Comparison of ENCODE assay signal across 16 cellular contexts in the genomic region with DNA sequence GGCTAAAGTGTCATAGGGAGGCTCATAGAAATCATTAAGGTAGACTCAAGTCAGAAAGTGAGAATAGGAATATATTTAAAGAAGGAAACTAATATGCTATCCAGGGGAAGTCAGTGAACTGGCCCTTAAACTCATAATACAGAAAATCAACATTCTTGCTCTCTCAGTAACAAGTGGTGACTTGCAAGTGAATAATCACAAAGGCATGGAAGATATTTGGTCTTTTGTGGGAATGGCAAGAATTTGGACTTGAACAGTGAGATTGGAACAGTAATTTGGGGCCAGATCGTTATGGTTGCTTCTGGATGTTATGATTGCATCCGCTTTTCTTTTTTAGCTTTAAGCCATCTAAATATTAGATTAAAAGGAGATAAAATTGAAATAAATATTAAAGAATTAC.
DNase-seq lines count a peak whose midpoint lies in the region; ATAC-seq, FAIRE-seq and TF ChIP-seq lines count a peak whose summit lies in the region.
"Had no signal": no experiment of that assay in that cellular context is flagged by ENCODE, and none has a peak within 500 bp of the region (broad histone marks: within the 10 kb centered on the region; RNA-seq: fewer than 3 reads in every experiment).

No MANE protein-coding gene starts in this region.

- H3K79me1 ChIP-seq in IMR-90 (ENCODE audit: low read depth in 1 of 2, low read length in 2 of 2) (0 out of 4 replicates have a peak, but pooled peaks cover 0 to 3% of the 10 kb centered on the region in 2 experiments), mesenchymal stem cell (replicated peaks; ENCODE audit: low read length, poor library complexity, severe bottlenecking) (peaks cover 1% of the 10 kb centered on the region)

- H3K27ac Mint-ChIP-seq in activated CD4-positive, alpha-beta memory T cell treated with anti-CD3 and anti-CD28 coated beads for 36 hours = no peak overlapping the region
- H3K27ac Mint-ChIP-seq: WTC11 had no signal

- H3K9me1 ChIP-seq in IMR-90 (ENCODE audit: insufficient read depth, low read length) = peaks cover 8% of the 10 kb centered on the region; the same call in 1 of the 2 replicates

- peak overlapping the region; percentile 4 to 51; a peak in 1 of 4 replicates for H4K8ac ChIP-seq in IMR-90 (ENCODE audit: low read depth in 2 of 2, low read length in 2 of 2)
- H4K8ac ChIP-seq in mesenchymal stem cell (ENCODE audit: low read length) = no peak overlapping the region

- H3K36me3 ChIP-seq in IMR-90 (ENCODE audit: control insufficient read depth, insufficient read depth, low read length) = 0 out of 2 replicates have a peak, but pooled peaks cover 2% of the 10 kb centered on the region
- no peaks in the 10 kb centered on the region for H3K36me3 ChIP-seq in bronchial epithelial cell (ENCODE audit: control insufficient read depth, insufficient read depth, low read length)
- peaks cover 3 to 68% of the 10 kb centered on the region in 2 experiments for H3K36me3 ChIP-seq in mesenchymal stem cell (ENCODE audit: control insufficient read depth in 1 of 2, insufficient read depth in 2 of 2, low read depth in 1 of 2, low read length in 2 of 2)
- H3K36me3 ChIP-seq: adrenal gland, ovary had no signal

- peak; percentile 46 for DNase-seq in AG08396 (ENCODE audit: low spot score)
- DNase-seq in IMR-90 = peak; percentile 94
- peak; percentile 60 for DNase-seq in bronchial epithelial cell (ENCODE audit: low read depth)
- peak; percentile 11 for DNase-seq in mesenchymal stem cell
- no peak for DNase-seq in activated CD4-positive, alpha-beta memory T cell treated with anti-CD3 and anti-CD28 coated beads for 36 hours
- no peak for DNase-seq in cortex of kidney (lab: John Stamatoyannopoulos, UW)
- DNase-seq in hippocampal formation (lab: John Stamatoyannopoulos, UW) = no peak
- no peak for DNase-seq in activated CD4-positive, alpha-beta T cell treated with anti-CD3 and anti-CD28 coated beads for 4 hours
- DNase-seq: adrenal gland; effector CD8-positive, alpha-beta T cell; GF-D8; NCI-H2081 treated with DMSO at 0.1 percent for 48 hours; ovary; stimulated activated CD4-positive, alpha-beta T cell treated with anti-CD3 and anti-CD28 coated beads, Interleukin-1b, Interleukin-23, amount 100 ng/mL, for 48 hours had no signal

- H3K4me1 ChIP-seq in IMR-90 (ENCODE audit: control insufficient read depth, insufficient read depth, low read length) (peaks cover 4% of the 10 kb centered on the region; the same call in 1 of the 2 replicates), mesenchymal stem cell (ENCODE audit: control insufficient read depth, insufficient read depth, low read depth, low read length) (no peaks in the 10 kb centered on the region)
- H3K4me1 ChIP-seq: adrenal gland had no signal

- H4K91ac ChIP-seq in IMR-90 (ENCODE audit: insufficient read depth, low read depth, low read length) = no peak overlapping the region; the same call in 1 of the 2 replicates
- no peak overlapping the region for H4K91ac ChIP-seq in mesenchymal stem cell (ENCODE audit: low read length)

- H3K14ac ChIP-seq in IMR-90 (replicated peaks; ENCODE audit: low read depth, low read length) (no peak overlapping the region), mesenchymal stem cell (ENCODE audit: low read length in 2 of 2) (no peak overlapping the region)

- peak overlapping the region; percentile 74 for H2BK120ac ChIP-seq in IMR-90 (ENCODE audit: low read depth, low read length)
- H2BK120ac ChIP-seq in mesenchymal stem cell (ENCODE audit: low read depth, low read length) = no peak overlapping the region

- no peaks in the 10 kb centered on the region for H3K27me3 Mint-ChIP-seq in activated CD4-positive, alpha-beta memory T cell treated with anti-CD3 and anti-CD28 coated beads for 36 hours

- H3K4me3 Mint-ChIP-seq in activated CD4-positive, alpha-beta memory T cell treated with anti-CD3 and anti-CD28 coated beads for 36 hours = no peak overlapping the region
- H3K4me3 Mint-ChIP-seq: WTC11 had no signal

- H3K4me3 ChIP-seq in IMR-90 (ENCODE audit: insufficient read depth, low read depth, low read length) (no peak overlapping the region), bronchial epithelial cell (ENCODE audit: low read depth, low read length) (no peak overlapping the region), mesenchymal stem cell (ENCODE audit: insufficient read depth in 1 of 2, low read depth in 1 of 2, low read length in 2 of 2) (no peak overlapping the region)
- H3K4me3 ChIP-seq: adrenal gland, ovary had no signal

- H3K9me3 ChIP-seq in IMR-90 (ENCODE audit: control insufficient read depth, insufficient read depth, low read length) (peaks cover 3% of the 10 kb centered on the region; the same call in 1 of the 2 replicates), mesenchymal stem cell (ENCODE audit: control insufficient read depth, low read length) (no peaks in the 10 kb centered on the region)
- H3K9me3 ChIP-seq: adrenal gland, ovary had no signal

- 0 out of 2 replicates have a peak overlapping the region, but pooled peaks have one; percentile 55 for H3K56ac ChIP-seq in IMR-90 (ENCODE audit: extremely low read depth, insufficient read depth, low read length)

- no peak for TF ChIP-seq POLR2A in IMR-90 (IDR thresholded peaks at IDR 0.05; ENCODE audit: low read depth, low read length)

- no peak overlapping the region for H4K5ac ChIP-seq in IMR-90 (ENCODE audit: low read depth, low read length)

- H2BK12ac ChIP-seq in mesenchymal stem cell (ENCODE audit: low read length in 2 of 2) = no peak overlapping the region

- FAIRE-seq in bronchial epithelial cell (lab: Jason Lieb, UNC) = no peak

- peak overlapping the region; percentile 58; the same call in 1 of the 2 replicates for H3K4ac ChIP-seq in IMR-90 (ENCODE audit: low read depth, low read length)
- H3K4ac ChIP-seq in mesenchymal stem cell (ENCODE audit: low read depth in 1 of 2, low read length in 2 of 2) = no peak overlapping the region

- H3K23ac ChIP-seq in IMR-90 (ENCODE audit: low read depth, low read length) (no peak overlapping the region), mesenchymal stem cell (ENCODE audit: low read length in 2 of 2) (no peak overlapping the region)

- peaks cover 18% of the 10 kb centered on the region for H3K36me3 Mint-ChIP-seq in activated CD4-positive, alpha-beta memory T cell treated with anti-CD3 and anti-CD28 coated beads for 36 hours

- no peaks in the 10 kb centered on the region for H3K9me3 Mint-ChIP-seq in activated CD4-positive, alpha-beta memory T cell treated with anti-CD3 and anti-CD28 coated beads for 36 hours

- no peak for TF ChIP-seq CTCF in IMR-90 (conservative IDR thresholded peaks at IDR 0.05; ENCODE audit: low read depth, low read length)
- TF ChIP-seq CTCF in bronchial epithelial cell (IDR thresholded peaks at IDR 0.05; ENCODE audit: insufficient read depth, low read length, severe bottlenecking) = no peak

- peak overlapping the region; percentile 93; the same call in 1 of the 2 replicates for H2BK20ac ChIP-seq in IMR-90 (ENCODE audit: low read depth, low read length)

- H2BK5ac ChIP-seq in IMR-90 (ENCODE audit: low read depth, low read length, poor library complexity, severe bottlenecking) = peak overlapping the region; percentile 100
- no peak overlapping the region for H2BK5ac ChIP-seq in mesenchymal stem cell (ENCODE audit: low read depth, low read length, poor library complexity, severe bottlenecking)

- no peaks in the 10 kb centered on the region for H4K20me1 ChIP-seq in IMR-90 (ENCODE audit: insufficient read depth, low read length)

- H3K27me3 ChIP-seq in IMR-90 (ENCODE audit: control insufficient read depth, insufficient read depth, low read length) (no peaks in the 10 kb centered on the region), bronchial epithelial cell (ENCODE audit: control insufficient read depth, insufficient read depth, low read length) (no peaks in the 10 kb centered on the region), mesenchymal stem cell (ENCODE audit: control insufficient read depth in 1 of 2, insufficient read depth in 1 of 2, low read length in 2 of 2) (no peaks in the 10 kb centered on the region)
- H3K27me3 ChIP-seq: adrenal gland, ovary had no signal

- BruUV-seq in IMR-90 (replicated peaks; lab: Mats Ljungman, UMichigan) = no TSS peak

- CTCF ChIA-PET in IMR-90 (lab: Yijun Ruan, JAX) = interaction anchor here (0.6 kb wide), 1 partner anchor 38 kb away, joined by 3 read pairs; no protein-coding TSS in a partner anchor
- CTCF ChIA-PET in activated CD4-positive, alpha-beta memory T cell treated with anti-CD3 and anti-CD28 coated beads for 36 hours (lab: Charles Lee) = no interaction called here

- H2AK5ac ChIP-seq in IMR-90 (ENCODE audit: low read depth, low read length) (no peak overlapping the region), mesenchymal stem cell (ENCODE audit: low read length, severe bottlenecking) (no peak overlapping the region)

- H3K4me1 Mint-ChIP-seq in activated CD4-positive, alpha-beta memory T cell treated with anti-CD3 and anti-CD28 coated beads for 36 hours (ENCODE audit: low read depth) = no peaks in the 10 kb centered on the region

- no CpG with 5 or more reads among the region's 2 CpGs for WGBS in IMR-90 (ENCODE audit: extremely low coverage in 2 of 2, insufficient read length in 1 of 2), 2 experiments
- no CpG with 5 or more reads among the region's 2 CpGs for WGBS in mesenchymal stem cell

- H2BK15ac ChIP-seq in IMR-90 (ENCODE audit: low read depth, low read length) (no peak overlapping the region), mesenchymal stem cell (ENCODE audit: low read depth, poor library complexity, severe bottlenecking) (no peak overlapping the region)

- in situ Hi-C loops in IMR-90 (cut with MboI; ENCODE audit: low sequenced_read_pairs) = no loop called here

- H3K27ac ChIP-seq in IMR-90 (ENCODE audit: insufficient read depth, low read length) (peak overlapping the region; percentile 48; the same call in 1 of the 2 replicates), mesenchymal stem cell (ENCODE audit: low read length, poor library complexity, severe bottlenecking) (peak overlapping the region; percentile 82)
- H3K27ac ChIP-seq: adrenal gland, C4-2B, ovary had no signal

- H3K18ac ChIP-seq in IMR-90 (ENCODE audit: low read depth, low read length) = peak overlapping the region; percentile 77; the same call in 1 of the 2 replicates
- H3K18ac ChIP-seq in mesenchymal stem cell (ENCODE audit: low read depth in 1 of 2, low read length in 2 of 2) = no peak overlapping the region

- H2AK9ac ChIP-seq in IMR-90 (replicated peaks; ENCODE audit: low read depth, low read length, poor library complexity) = no peak overlapping the region

- peak; percentile 91 for ATAC-seq in IMR-90 (ENCODE audit: low read depth)
- ATAC-seq: WTC11 had no signal

- TF ChIP-seq RAD21 in IMR-90 (IDR thresholded peaks at IDR 0.05; ENCODE audit: low read length) = no peak

- intact Hi-C loops in IMR-90 (cut with micrococcal nuclease) = no loop called here
- intact Hi-C loops in activated CD4-positive, alpha-beta memory T cell treated with anti-CD3 and anti-CD28 coated beads for 36 hours (cut with micrococcal nuclease) = no loop called here

- peak overlapping the region; percentile 80; the same call in 1 of the 2 replicates for H3K4me2 ChIP-seq in IMR-90 (ENCODE audit: low read depth, low read length)
- H3K4me2 ChIP-seq in mesenchymal stem cell (ENCODE audit: low read length, poor library complexity, severe bottlenecking) = no peak overlapping the region

- POLR2A ChIA-PET in IMR-90 (lab: Charles Lee; ENCODE audit: unreplicated experiment) = interaction anchor here (0.6 kb wide), 1 partner anchor 18 kb away, joined by 3 read pairs; no protein-coding TSS in a partner anchor
- POLR2A ChIA-PET in activated CD4-positive, alpha-beta memory T cell treated with anti-CD3 and anti-CD28 coated beads for 36 hours (lab: Charles Lee) = no interaction called here

- no peak overlapping the region for H2AFZ ChIP-seq in IMR-90 (replicated peaks; ENCODE audit: low read length, poor library complexity)
- H2AFZ ChIP-seq in mesenchymal stem cell (ENCODE audit: low read depth, low read length) = no peak overlapping the region

- dilution Hi-C loops in IMR-90 (cut with HindIII; ENCODE audit: low sequenced_read_pairs, unreplicated experiment) = no loop called here

- H3K9ac ChIP-seq in IMR-90 (ENCODE audit: low read depth, low read length) = no peak overlapping the region
- H3K9ac ChIP-seq in mesenchymal stem cell (ENCODE audit: low read length) = no peak overlapping the region

Comparison
In these comparisons a context has a peak if more than half of its experiments do, and no peak if none do; other contexts are left out.
1. DNase-seq: peak in AG08396 (single experiment), IMR-90 (single experiment), bronchial epithelial cell (single experiment) and mesenchymal stem cell (single experiment); none in activated CD4-positive, alpha-beta memory T cell treated with anti-CD3 and anti-CD28 coated beads for 36 hours (single experiment), cortex of kidney (single experiment), hippocampal formation (0 of 2) and activated CD4-positive, alpha-beta T cell treated with anti-CD3 and anti-CD28 coated beads for 4 hours (0 of 2).